Comparison of ENCODE assay signal across 1 cellular context in genomic region chr13:28574617-28575142, GRCh38.
TF ChIP-seq lines count a peak whose summit lies in the region.

No MANE protein-coding gene starts in this region.

TF ChIP-seq in K562, 482 proteins besides CTCF, POLR2A, EP300 and RAD21 (continued from another document and continues in another):
- TF ChIP-seq, protein P1, sequence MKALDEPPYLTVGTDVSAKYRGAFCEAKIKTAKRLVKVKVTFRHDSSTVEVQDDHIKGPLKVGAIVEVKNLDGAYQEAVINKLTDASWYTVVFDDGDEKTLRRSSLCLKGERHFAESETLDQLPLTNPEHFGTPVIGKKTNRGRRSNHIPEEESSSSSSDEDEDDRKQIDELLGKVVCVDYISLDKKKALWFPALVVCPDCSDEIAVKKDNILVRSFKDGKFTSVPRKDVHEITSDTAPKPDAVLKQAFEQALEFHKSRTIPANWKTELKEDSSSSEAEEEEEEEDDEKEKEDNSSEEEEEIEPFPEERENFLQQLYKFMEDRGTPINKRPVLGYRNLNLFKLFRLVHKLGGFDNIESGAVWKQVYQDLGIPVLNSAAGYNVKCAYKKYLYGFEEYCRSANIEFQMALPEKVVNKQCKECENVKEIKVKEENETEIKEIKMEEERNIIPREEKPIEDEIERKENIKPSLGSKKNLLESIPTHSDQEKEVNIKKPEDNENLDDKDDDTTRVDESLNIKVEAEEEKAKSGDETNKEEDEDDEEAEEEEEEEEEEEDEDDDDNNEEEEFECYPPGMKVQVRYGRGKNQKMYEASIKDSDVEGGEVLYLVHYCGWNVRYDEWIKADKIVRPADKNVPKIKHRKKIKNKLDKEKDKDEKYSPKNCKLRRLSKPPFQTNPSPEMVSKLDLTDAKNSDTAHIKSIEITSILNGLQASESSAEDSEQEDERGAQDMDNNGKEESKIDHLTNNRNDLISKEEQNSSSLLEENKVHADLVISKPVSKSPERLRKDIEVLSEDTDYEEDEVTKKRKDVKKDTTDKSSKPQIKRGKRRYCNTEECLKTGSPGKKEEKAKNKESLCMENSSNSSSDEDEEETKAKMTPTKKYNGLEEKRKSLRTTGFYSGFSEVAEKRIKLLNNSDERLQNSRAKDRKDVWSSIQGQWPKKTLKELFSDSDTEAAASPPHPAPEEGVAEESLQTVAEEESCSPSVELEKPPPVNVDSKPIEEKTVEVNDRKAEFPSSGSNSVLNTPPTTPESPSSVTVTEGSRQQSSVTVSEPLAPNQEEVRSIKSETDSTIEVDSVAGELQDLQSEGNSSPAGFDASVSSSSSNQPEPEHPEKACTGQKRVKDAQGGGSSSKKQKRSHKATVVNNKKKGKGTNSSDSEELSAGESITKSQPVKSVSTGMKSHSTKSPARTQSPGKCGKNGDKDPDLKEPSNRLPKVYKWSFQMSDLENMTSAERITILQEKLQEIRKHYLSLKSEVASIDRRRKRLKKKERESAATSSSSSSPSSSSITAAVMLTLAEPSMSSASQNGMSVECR (CRISPR knock-in tag; IDR thresholded peaks at IDR 0.05), result no peak
- TF ChIP-seq JUNB (CRISPR knock-in tag; conservative IDR thresholded peaks at IDR 0.05), result peak; percentile 74
- TF ChIP-seq PPARD (CRISPR knock-in tag; IDR thresholded peaks at IDR 0.05), result no peak
- TF ChIP-seq ZNF639 (CRISPR knock-in tag; conservative IDR thresholded peaks at IDR 0.05 in 1 of 2, IDR thresholded peaks at IDR 0.05 in 1 of 2), result no peak
- TF ChIP-seq KDM2B (CRISPR knock-in tag; IDR thresholded peaks at IDR 0.05), result no peak
- TF ChIP-seq ZNF707 (CRISPR knock-in tag; conservative IDR thresholded peaks at IDR 0.05), result no peak
- no peak for TF ChIP-seq CSDE1 (IDR thresholded peaks at IDR 0.05)
- TF ChIP-seq DACH1 (IDR thresholded peaks at IDR 0.05; ENCODE audit: partially characterized antibody), result peak; percentile 72
- TF ChIP-seq, protein P2, sequence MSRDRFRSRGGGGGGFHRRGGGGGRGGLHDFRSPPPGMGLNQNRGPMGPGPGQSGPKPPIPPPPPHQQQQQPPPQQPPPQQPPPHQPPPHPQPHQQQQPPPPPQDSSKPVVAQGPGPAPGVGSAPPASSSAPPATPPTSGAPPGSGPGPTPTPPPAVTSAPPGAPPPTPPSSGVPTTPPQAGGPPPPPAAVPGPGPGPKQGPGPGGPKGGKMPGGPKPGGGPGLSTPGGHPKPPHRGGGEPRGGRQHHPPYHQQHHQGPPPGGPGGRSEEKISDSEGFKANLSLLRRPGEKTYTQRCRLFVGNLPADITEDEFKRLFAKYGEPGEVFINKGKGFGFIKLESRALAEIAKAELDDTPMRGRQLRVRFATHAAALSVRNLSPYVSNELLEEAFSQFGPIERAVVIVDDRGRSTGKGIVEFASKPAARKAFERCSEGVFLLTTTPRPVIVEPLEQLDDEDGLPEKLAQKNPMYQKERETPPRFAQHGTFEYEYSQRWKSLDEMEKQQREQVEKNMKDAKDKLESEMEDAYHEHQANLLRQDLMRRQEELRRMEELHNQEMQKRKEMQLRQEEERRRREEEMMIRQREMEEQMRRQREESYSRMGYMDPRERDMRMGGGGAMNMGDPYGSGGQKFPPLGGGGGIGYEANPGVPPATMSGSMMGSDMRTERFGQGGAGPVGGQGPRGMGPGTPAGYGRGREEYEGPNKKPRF (IDR thresholded peaks at IDR 0.05; ENCODE audit: low read depth, low read length), result no peak
- no peak for TF ChIP-seq ZBTB12 (CRISPR knock-in tag; IDR thresholded peaks at IDR 0.05)
- peak; percentile 64 for TF ChIP-seq NEUROD1 (IDR thresholded peaks at IDR 0.05; ENCODE audit: borderline replicate concordance, low read depth, low read length, partially characterized antibody)
- no peak for TF ChIP-seq STAT6 (CRISPR knock-in tag; IDR thresholded peaks at IDR 0.05)
- TF ChIP-seq U2AF2 (optimal IDR thresholded peaks at IDR 0.05; ENCODE audit: low read depth, low read length), result no peak
- TF ChIP-seq ZNF23 (CRISPR knock-in tag; IDR thresholded peaks at IDR 0.05), result no peak
- TF ChIP-seq SMAD3 (CRISPR knock-in tag; conservative IDR thresholded peaks at IDR 0.05), result no peak
- no peak for TF ChIP-seq TGIF2 (CRISPR knock-in tag; IDR thresholded peaks at IDR 0.05)
- TF ChIP-seq CTBP1 (IDR thresholded peaks at IDR 0.05; ENCODE audit: borderline replicate concordance), result peak; percentile 87
- no peak for TF ChIP-seq TCF7L2 (IDR thresholded peaks at IDR 0.05; ENCODE audit: low read depth, low read length)
- TF ChIP-seq PURB (CRISPR knock-in tag; IDR thresholded peaks at IDR 0.05; ENCODE audit: low read depth), result no peak
- no peak for TF ChIP-seq HBP1 (CRISPR knock-in tag; IDR thresholded peaks at IDR 0.05)
- TF ChIP-seq ZC3H4 (CRISPR knock-in tag; IDR thresholded peaks at IDR 0.05; ENCODE audit: borderline replicate concordance), result no peak
- TF ChIP-seq RFX5 (IDR thresholded peaks at IDR 0.05; ENCODE audit: low read depth, low read length), result no peak
- no peak for TF ChIP-seq NONO (IDR thresholded peaks at IDR 0.05; ENCODE audit: low read depth in 2 of 2, low read length in 1 of 2)
- TF ChIP-seq SPI1 (IDR thresholded peaks at IDR 0.05; ENCODE audit: borderline replicate concordance, low read depth, low read length), result peak; percentile 76
- TF ChIP-seq FOXK2 (conservative IDR thresholded peaks at IDR 0.05 in 1 of 2, IDR thresholded peaks at IDR 0.05 in 1 of 2; ENCODE audit: low read depth in 2 of 2), result peak; percentile 77 to 91
- peak; percentile 60; the same call in 1 of the 2 replicates for TF ChIP-seq NFRKB (IDR thresholded peaks at IDR 0.05; ENCODE audit: low read depth)
- no peak for TF ChIP-seq ASH1L (IDR thresholded peaks at IDR 0.05; ENCODE audit: borderline replicate concordance, low read depth, partially characterized antibody)
- peak; percentile 87 for TF ChIP-seq GATA2 (CRISPR knock-in tag; IDR thresholded peaks at IDR 0.05)
- TF ChIP-seq NCOA6 (IDR thresholded peaks at IDR 0.05), result peak; percentile 69
- TF ChIP-seq, protein P3, sequence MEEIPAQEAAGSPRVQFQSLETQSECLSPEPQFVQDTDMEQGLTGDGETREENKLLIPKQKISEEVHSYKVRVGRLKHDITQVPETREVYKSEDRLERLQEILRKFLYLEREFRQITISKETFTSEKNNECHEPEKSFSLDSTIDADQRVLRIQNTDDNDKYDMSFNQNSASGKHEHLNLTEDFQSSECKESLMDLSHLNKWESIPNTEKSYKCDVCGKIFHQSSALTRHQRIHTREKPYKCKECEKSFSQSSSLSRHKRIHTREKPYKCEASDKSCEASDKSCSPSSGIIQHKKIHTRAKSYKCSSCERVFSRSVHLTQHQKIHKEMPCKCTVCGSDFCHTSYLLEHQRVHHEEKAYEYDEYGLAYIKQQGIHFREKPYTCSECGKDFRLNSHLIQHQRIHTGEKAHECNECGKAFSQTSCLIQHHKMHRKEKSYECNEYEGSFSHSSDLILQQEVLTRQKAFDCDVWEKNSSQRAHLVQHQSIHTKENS (CRISPR knock-in tag; IDR thresholded peaks at IDR 0.05), result no peak
- no peak for TF ChIP-seq TARDBP (IDR thresholded peaks at IDR 0.05)
- TF ChIP-seq TSC22D4 (tag; IDR thresholded peaks at IDR 0.05), result no peak
- TF ChIP-seq THRAP3 (IDR thresholded peaks at IDR 0.05; ENCODE audit: borderline replicate concordance), result no peak
- TF ChIP-seq, protein P4, sequence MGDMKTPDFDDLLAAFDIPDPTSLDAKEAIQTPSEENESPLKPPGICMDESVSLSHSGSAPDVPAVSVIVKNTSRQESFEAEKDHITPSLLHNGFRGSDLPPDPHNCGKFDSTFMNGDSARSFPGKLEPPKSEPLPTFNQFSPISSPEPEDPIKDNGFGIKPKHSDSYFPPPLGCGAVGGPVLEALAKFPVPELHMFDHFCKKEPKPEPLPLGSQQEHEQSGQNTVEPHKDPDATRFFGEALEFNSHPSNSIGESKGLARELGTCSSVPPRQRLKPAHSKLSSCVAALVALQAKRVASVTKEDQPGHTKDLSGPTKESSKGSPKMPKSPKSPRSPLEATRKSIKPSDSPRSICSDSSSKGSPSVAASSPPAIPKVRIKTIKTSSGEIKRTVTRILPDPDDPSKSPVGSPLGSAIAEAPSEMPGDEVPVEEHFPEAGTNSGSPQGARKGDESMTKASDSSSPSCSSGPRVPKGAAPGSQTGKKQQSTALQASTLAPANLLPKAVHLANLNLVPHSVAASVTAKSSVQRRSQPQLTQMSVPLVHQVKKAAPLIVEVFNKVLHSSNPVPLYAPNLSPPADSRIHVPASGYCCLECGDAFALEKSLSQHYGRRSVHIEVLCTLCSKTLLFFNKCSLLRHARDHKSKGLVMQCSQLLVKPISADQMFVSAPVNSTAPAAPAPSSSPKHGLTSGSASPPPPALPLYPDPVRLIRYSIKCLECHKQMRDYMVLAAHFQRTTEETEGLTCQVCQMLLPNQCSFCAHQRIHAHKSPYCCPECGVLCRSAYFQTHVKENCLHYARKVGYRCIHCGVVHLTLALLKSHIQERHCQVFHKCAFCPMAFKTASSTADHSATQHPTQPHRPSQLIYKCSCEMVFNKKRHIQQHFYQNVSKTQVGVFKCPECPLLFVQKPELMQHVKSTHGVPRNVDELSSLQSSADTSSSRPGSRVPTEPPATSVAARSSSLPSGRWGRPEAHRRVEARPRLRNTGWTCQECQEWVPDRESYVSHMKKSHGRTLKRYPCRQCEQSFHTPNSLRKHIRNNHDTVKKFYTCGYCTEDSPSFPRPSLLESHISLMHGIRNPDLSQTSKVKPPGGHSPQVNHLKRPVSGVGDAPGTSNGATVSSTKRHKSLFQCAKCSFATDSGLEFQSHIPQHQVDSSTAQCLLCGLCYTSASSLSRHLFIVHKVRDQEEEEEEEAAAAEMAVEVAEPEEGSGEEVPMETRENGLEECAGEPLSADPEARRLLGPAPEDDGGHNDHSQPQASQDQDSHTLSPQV (IDR thresholded peaks at IDR 0.05), result peak; percentile 94
- no peak for TF ChIP-seq ATF1 (CRISPR knock-in tag; IDR thresholded peaks at IDR 0.05)
- TF ChIP-seq ATF1 (tag; IDR thresholded peaks at IDR 0.05), result peak; percentile 81
- peak; percentile 90; the same call in 1 of the 2 replicates for TF ChIP-seq CC2D1A (IDR thresholded peaks at IDR 0.05)
- TF ChIP-seq ZNF444 (CRISPR knock-in tag; IDR thresholded peaks at IDR 0.05), result no peak
- no peak for TF ChIP-seq ZNF263 (CRISPR knock-in tag; IDR thresholded peaks at IDR 0.05; ENCODE audit: borderline replicate concordance)
- TF ChIP-seq KHSRP (IDR thresholded peaks at IDR 0.05), result peak; percentile 31; the same call in 1 of the 2 replicates
- TF ChIP-seq ZNF41 (CRISPR knock-in tag; conservative IDR thresholded peaks at IDR 0.05), result no peak
- peak; percentile 54; the same call in 1 of the 2 replicates for TF ChIP-seq GABPA (tag; conservative IDR thresholded peaks at IDR 0.05; ENCODE audit: low read depth)
- TF ChIP-seq, protein P5, sequence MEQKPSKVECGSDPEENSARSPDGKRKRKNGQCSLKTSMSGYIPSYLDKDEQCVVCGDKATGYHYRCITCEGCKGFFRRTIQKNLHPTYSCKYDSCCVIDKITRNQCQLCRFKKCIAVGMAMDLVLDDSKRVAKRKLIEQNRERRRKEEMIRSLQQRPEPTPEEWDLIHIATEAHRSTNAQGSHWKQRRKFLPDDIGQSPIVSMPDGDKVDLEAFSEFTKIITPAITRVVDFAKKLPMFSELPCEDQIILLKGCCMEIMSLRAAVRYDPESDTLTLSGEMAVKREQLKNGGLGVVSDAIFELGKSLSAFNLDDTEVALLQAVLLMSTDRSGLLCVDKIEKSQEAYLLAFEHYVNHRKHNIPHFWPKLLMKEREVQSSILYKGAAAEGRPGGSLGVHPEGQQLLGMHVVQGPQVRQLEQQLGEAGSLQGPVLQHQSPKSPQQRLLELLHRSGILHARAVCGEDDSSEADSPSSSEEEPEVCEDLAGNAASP (IDR thresholded peaks at IDR 0.05), result no peak
- peak; percentile 89 for TF ChIP-seq HDAC3 (IDR thresholded peaks at IDR 0.05; ENCODE audit: borderline replicate concordance, partially characterized antibody)
